Comparison of ENCODE assay signal across 8 cellular contexts in genomic region chr20:39349240-39349639, GRCh38.
"Had no signal": no experiment of that assay in that cellular context is flagged by ENCODE, and none has a peak within 500 bp of the region (broad histone marks: within the 10 kb centered on the region; RNA-seq: fewer than 3 reads in every experiment).

No MANE protein-coding gene starts in this region.

- H3K4me1 Mint-ChIP-seq: GM23338, H9 had no signal

- H3K27ac ChIP-seq: GM23248 had no signal

- H3K4me3 ChIP-seq: GM23248, GM23338, HAP-1 had no signal

- H3K4me1 ChIP-seq: HAP-1 had no signal

- H3K9me3 ChIP-seq: HAP-1 had no signal

- H3K4me3 Mint-ChIP-seq: GM23338, H9, HFFc6 had no signal

- H3K36me3 ChIP-seq: HAP-1 had no signal

- H3K9ac ChIP-seq: GM23248 had no signal

- DNase-seq: GM23248, GOT3, H7, H9, HCEC 1CT, HFFc6 had no signal

- H3K27ac Mint-ChIP-seq: GM23338, H9, HFFc6 had no signal
